ENCODE assay signal across 29 cellular contexts in genomic region chr2:42712934-42713333, GRCh38. TPM values are rescaled to one million over a fixed set of nuclear protein-coding genes. Genes with fewer than 3 reads are reported as not detected.
"Had no signal": no experiment of that assay in that cellular context is flagged by ENCODE, and none has a peak within 500 bp of the region (broad histone marks: within the 10 kb centered on the region; RNA-seq: fewer than 3 reads in every experiment).

No MANE protein-coding gene starts in this region.

- H3K4me3 ChIP-seq: esophagus squamous epithelium, gastroesophageal sphincter, heart right ventricle had no signal

- H3K27ac ChIP-seq: brain microvascular endothelial cell, epithelial cell of prostate, esophagus squamous epithelium, gastroesophageal sphincter, heart right ventricle had no signal

- H3K9me3 Mint-ChIP-seq: activated CD8-positive, alpha-beta T cell treated with anti-CD3 and anti-CD28 coated beads for 36 hours; activated T-cell treated with anti-CD3 and anti-CD28 coated beads, Interleukin-2, amount 50 U/mL, for 4 hours; activated T-helper 17 cell treated with anti-CD3 and anti-CD28 coated beads, Interleukin-2, amount 50 U/mL, for 72 hours; central memory CD8-positive, alpha-beta T cell; effector memory CD8-positive, alpha-beta T cell had no signal

- ATAC-seq: activated CD8-positive, alpha-beta T cell treated with anti-CD3 and anti-CD28 coated beads for 36 hours; activated T-cell treated with anti-CD3 and anti-CD28 coated beads, Interleukin-2, amount 50 U/mL, for 4 hours; activated T-helper 17 cell treated with anti-CD3 and anti-CD28 coated beads, Interleukin-2, amount 50 U/mL, for 72 hours; effector memory CD8-positive, alpha-beta T cell; gastroesophageal sphincter; heart right ventricle had no signal

- H3K9me3 ChIP-seq: esophagus squamous epithelium, gastroesophageal sphincter, heart right ventricle had no signal

- H3K4me1 ChIP-seq: esophagus squamous epithelium, gastroesophageal sphincter, heart right ventricle had no signal

- H3K4me1 Mint-ChIP-seq: activated T-helper 17 cell treated with anti-CD3 and anti-CD28 coated beads, Interleukin-2, amount 50 U/mL, for 72 hours; central memory CD8-positive, alpha-beta T cell had no signal

- H3K27me3 ChIP-seq: brain microvascular endothelial cell, esophagus squamous epithelium, gastroesophageal sphincter, heart right ventricle had no signal

- DNase-seq: activated CD4-positive, alpha-beta T cell treated with anti-CD3 and anti-CD28 coated beads for 48 hours; activated CD4-positive, alpha-beta T cell treated with anti-CD3 and anti-CD28 coated beads, Interleukin-2, amount 50 U/mL, for 1 hour; activated CD4-positive, alpha-beta T cell treated with anti-CD3 and anti-CD28 coated beads, Interleukin-2, amount 50 U/mL, for 48 hours; activated CD8-positive, alpha-beta memory T cell treated with anti-CD3 and anti-CD28 coated beads for 24 hours; activated CD8-positive, alpha-beta T cell treated with anti-CD3 and anti-CD28 coated beads for 36 hours; activated effector memory CD4-positive, alpha-beta T cell treated with Interleukin-2 at 50 U/mL for 16 hours; activated gamma-delta T cell treated with Interleukin-2 at 50 U/mL for 16 hours; activated naive CD4-positive, alpha-beta T cell treated with anti-CD3 and anti-CD28 coated beads, Interleukin-2, amount 50 U/mL, for 16 hours; activated naive CD4-positive, alpha-beta T cell treated with Interleukin-2 at 50 U/mL for 16 hours; activated T-cell treated with anti-CD3 and anti-CD28 coated beads, Interleukin-2, amount 50 U/mL, for 4 hours; amniotic stem cell; anterior cingulate cortex; brain microvascular endothelial cell; cortex of kidney; dermis blood vessel endothelial cell; effector CD4-positive, alpha-beta T cell; effector memory CD8-positive, alpha-beta T cell; esophagus squamous epithelium; foreskin melanocyte; heart right ventricle; T-helper 2 cell had no signal

- H3K27me3 Mint-ChIP-seq: activated CD8-positive, alpha-beta T cell treated with anti-CD3 and anti-CD28 coated beads for 36 hours; activated naive CD8-positive, alpha-beta T cell; activated T-helper 17 cell treated with anti-CD3 and anti-CD28 coated beads, Interleukin-2, amount 50 U/mL, for 72 hours; central memory CD8-positive, alpha-beta T cell; effector memory CD8-positive, alpha-beta T cell had no signal

- H3K4me3 Mint-ChIP-seq: activated CD8-positive, alpha-beta T cell treated with anti-CD3 and anti-CD28 coated beads for 36 hours; activated naive CD8-positive, alpha-beta T cell; activated T-cell treated with anti-CD3 and anti-CD28 coated beads, Interleukin-2, amount 50 U/mL, for 4 hours; activated T-helper 17 cell treated with anti-CD3 and anti-CD28 coated beads, Interleukin-2, amount 50 U/mL, for 72 hours; central memory CD8-positive, alpha-beta T cell; effector memory CD8-positive, alpha-beta T cell had no signal

- H3K27ac Mint-ChIP-seq: activated CD8-positive, alpha-beta T cell treated with anti-CD3 and anti-CD28 coated beads for 36 hours; activated naive CD8-positive, alpha-beta T cell; activated T-helper 17 cell treated with anti-CD3 and anti-CD28 coated beads, Interleukin-2, amount 50 U/mL, for 72 hours; effector memory CD8-positive, alpha-beta T cell had no signal

RNA-seq across cellular contexts. Expression of gene OXER1, which starts 51.0 kb away (rescaled TPM):
- total RNA-seq: bronchial epithelial cell, dermis blood vessel endothelial cell, glomerular endothelial cell had no signal
- polyA plus RNA-seq: fibroblast of lung had no signal
